In the genomic region with DNA sequence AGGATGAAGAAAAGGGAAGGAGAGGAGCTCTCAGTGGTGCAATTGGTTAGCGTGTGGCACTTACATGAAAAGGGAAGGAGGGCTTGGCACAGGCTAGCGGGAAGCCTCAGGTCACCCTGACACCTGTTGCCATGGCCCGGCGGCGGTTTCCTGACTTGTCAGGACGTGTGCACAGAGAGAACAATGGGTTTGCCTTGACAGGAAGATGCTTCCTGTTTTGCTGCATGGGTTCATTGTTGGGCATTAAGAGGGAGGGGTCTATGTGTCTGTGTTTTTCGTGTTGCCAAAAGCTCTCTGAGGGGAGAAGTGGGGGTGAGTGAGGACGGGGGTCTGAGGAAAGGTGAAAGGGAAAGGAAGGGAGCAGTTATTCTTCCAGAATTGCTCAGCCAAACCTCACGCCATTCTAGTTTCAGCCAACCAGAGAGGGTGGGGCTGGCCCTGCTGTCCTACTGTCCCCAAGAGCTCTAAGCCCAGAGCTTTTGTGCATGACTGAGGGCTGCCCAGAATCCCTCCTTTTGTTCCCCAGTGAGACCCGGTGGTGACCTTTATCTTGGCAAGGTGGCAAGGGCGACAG, we compare ENCODE assay signal across 9 cellular contexts. TPM values are rescaled to one million over a fixed set of nuclear protein-coding genes. Genes with fewer than 3 reads are reported as not detected.
DNase-seq lines count a peak whose midpoint lies in the region; ATAC-seq and TF ChIP-seq lines count a peak whose summit lies in the region.
"Had no signal": no experiment of that assay in that cellular context is flagged by ENCODE, and none has a peak within 500 bp of the region (broad histone marks: within the 10 kb centered on the region; RNA-seq: fewer than 3 reads in every experiment).

No MANE protein-coding gene starts in this region.

- DNase-seq in COLO668 (lab: John Stamatoyannopoulos, UW; ENCODE audit: unreplicated experiment) (peak; percentile 81), OCI-LY7 (ENCODE audit: low spot score) (peak; percentile 91), adrenal gland (peak; percentile 31 to 80 (median 50)), natural killer cell (no peak), OCI-M2 (lab: John Stamatoyannopoulos, UW; ENCODE audit: unreplicated experiment) (no peak), CD14-positive monocyte (ENCODE audit: low spot score) (no peak)

- H3K36me3 Mint-ChIP-seq in natural killer cell (peaks cover 7% of the 10 kb centered on the region), CD14-positive monocyte (no peaks in the 10 kb centered on the region)

- H3K4me1 ChIP-seq in OCI-LY7 (ENCODE audit: insufficient read depth, low read length, poor library complexity, severe bottlenecking) (peaks cover 14% of the 10 kb centered on the region), adrenal gland (replicated peaks in 1 of 2) (no peaks in the 10 kb centered on the region)
- H3K4me1 ChIP-seq: ascending aorta had no signal

- ATAC-seq in GM19463 (IDR thresholded peaks at IDR 0.05; ENCODE audit: unreplicated experiment) (peak; percentile 83), HG03520 (IDR thresholded peaks at IDR 0.05; ENCODE audit: unreplicated experiment) (peak; percentile 79), natural killer cell (peak; percentile 71 to 84 (median 75))

- H3K4me1 Mint-ChIP-seq in natural killer cell (peaks cover 12 to 16% of the 10 kb centered on the region in 2 donors), CD14-positive monocyte (peaks cover 11% of the 10 kb centered on the region)

- H3K79me2 ChIP-seq in OCI-LY7 (ENCODE audit: insufficient read depth, low read depth, low read length) = no peaks in the 10 kb centered on the region

- H2AFZ ChIP-seq in OCI-LY7 (ENCODE audit: low read length) = peak overlapping the region; percentile 85

- POLR2A ChIA-PET in OCI-LY7 (lab: Charles Lee) = interaction anchor here (0.6 kb wide), 1 partner anchor 87 kb away, joined by 3 read pairs; no protein-coding TSS in a partner anchor

- no peaks in the 10 kb centered on the region for H3K9me2 ChIP-seq in OCI-LY7 (ENCODE audit: insufficient read depth, low read length)

- peak overlapping the region; percentile 43 for H3K27ac ChIP-seq in OCI-LY7 (ENCODE audit: low read depth, low read length, poor library complexity, severe bottlenecking)
- peak overlapping the region in 1 of 5 donors; percentile 63 for H3K27ac ChIP-seq in adrenal gland
- H3K27ac ChIP-seq: ascending aorta had no signal

- CTCF ChIA-PET in OCI-LY7 (lab: Charles Lee; ENCODE audit: unreplicated experiment) = interaction anchor here (1.0 to 1.2 kb wide), 2 partner anchors 14 to 127 kb away, joined by 3 to 8 read pairs; no protein-coding TSS in a partner anchor

- H3K4me3 Mint-ChIP-seq in natural killer cell (peak overlapping the region; percentile 54), CD14-positive monocyte (peak overlapping the region in 1 of 2 donors; percentile 10)

- H3K9me3 ChIP-seq in OCI-LY7 (ENCODE audit: low read length) (no peaks in the 10 kb centered on the region), adrenal gland (replicated peaks in 1 of 3) (no peaks in the 10 kb centered on the region)
- H3K9me3 ChIP-seq: ascending aorta had no signal

- H3K9me3 Mint-ChIP-seq in natural killer cell = peaks cover 0 to 6% of the 10 kb centered on the region in 2 donors
- peaks cover 7 to 16% (median 12%) of the 10 kb centered on the region in 7 donors for H3K9me3 Mint-ChIP-seq in CD14-positive monocyte

- WGBS in adrenal gland, 4 donors = 26 to 45% (median 37%) methylated on average over 11 of the region's 11 CpGs

- TF ChIP-seq POLR2A in adrenal gland (IDR thresholded peaks at IDR 0.05) = no peak

- peak overlapping the region; percentile 59 for H3K4me2 ChIP-seq in OCI-LY7 (ENCODE audit: low read length)

- peak overlapping the region; percentile 37 for H3K4me3 ChIP-seq in OCI-LY7 (ENCODE audit: low read depth, low read length, poor library complexity, severe bottlenecking)
- no peak overlapping the region for H3K4me3 ChIP-seq in adrenal gland
- H3K4me3 ChIP-seq: ascending aorta had no signal

- no peak for TF ChIP-seq CTCF in OCI-LY7 (conservative IDR thresholded peaks at IDR 0.05; ENCODE audit: low read length)
- no peak for TF ChIP-seq CTCF in adrenal gland (IDR thresholded peaks at IDR 0.05)
- TF ChIP-seq CTCF in natural killer cell (IDR thresholded peaks at IDR 0.05) = no peak
- TF ChIP-seq CTCF in CD14-positive monocyte (IDR thresholded peaks at IDR 0.05) = no peak

- H3K36me3 ChIP-seq in OCI-LY7 (ENCODE audit: insufficient read depth, low read length) = no peaks in the 10 kb centered on the region
- no peaks in the 10 kb centered on the region for H3K36me3 ChIP-seq in adrenal gland (replicated peaks in 1 of 2)
- H3K36me3 ChIP-seq: ascending aorta had no signal

- H4K20me1 ChIP-seq in OCI-LY7 (ENCODE audit: insufficient read depth, low read length) = no peaks in the 10 kb centered on the region

- H3K27me3 ChIP-seq in adrenal gland = no peaks in the 10 kb centered on the region
- H3K27me3 ChIP-seq: ascending aorta had no signal

- intact Hi-C loops in OCI-LY7 (cut with micrococcal nuclease; ENCODE audit: unreplicated experiment) (no loop called here), adrenal gland (cut with DNase I) (no loop called here), natural killer cell (cut with micrococcal nuclease) (no loop called here), CD14-positive monocyte (cut with micrococcal nuclease) (no loop called here)

- H3K27ac Mint-ChIP-seq in natural killer cell = peak overlapping the region; percentile 1 to 14
- peak overlapping the region in 1 of 7 donors; percentile 56 for H3K27ac Mint-ChIP-seq in CD14-positive monocyte

- H3K27me3 Mint-ChIP-seq in natural killer cell (ENCODE audit: low read depth in 2 of 2) (peaks cover 4 to 11% of the 10 kb centered on the region in 2 donors), CD14-positive monocyte (ENCODE audit: low read depth in 3 of 3) (peaks cover 5 to 10% (median 6%) of the 10 kb centered on the region in 3 donors)

- no TSS peak for BruUV-seq in OCI-LY7 (replicated peaks; lab: Mats Ljungman, UMichigan)

RNA-seq across cellular contexts. Expression of gene CCR7, which starts 17.1 kb away (rescaled TPM):
- total RNA-seq in OCI-LY7 (2014; rRNA removed; shearing (Covaris generic)) = 1.8 and 2.3 TPM in 2 replicates
- 0.48 TPM in 1 of 2 replicates, not detected in the other for total RNA-seq in OCI-LY7 (2022)
- 1 to 10 TPM in 1 of 8 donors, under 1 TPM in 5, not detected in 2; 0.14 to 1.0 (median 0.49) TPM for total RNA-seq in adrenal gland
- polyA plus RNA-seq in adrenal gland = under 1 TPM; 0.11 to 0.40 (median 0.30) TPM
- 1 to 10 TPM; 3.2 to 8.0 (median 6.6) TPM for total RNA-seq in natural killer cell
- polyA plus RNA-seq in CD14-positive monocyte = 1 to 10 TPM; 1.2 to 2.1 TPM
- total RNA-seq: ascending aorta had no signal

Comparison
In these comparisons a context has a peak if more than half of its experiments do, and no peak if none do; other contexts are left out.
1. DNase-seq: peak in COLO668 (single experiment), OCI-LY7 (single experiment) and adrenal gland (7 of 7); none in natural killer cell (single experiment), OCI-M2 (single experiment) and CD14-positive monocyte (single experiment).
2. Peak in every context shown above with its lines, with median percentiles within 50 percentile points of each other: ATAC-seq.